Comparison of ENCODE assay signal across 9 cellular contexts in genomic region chr3:173938159-173938558, GRCh38.
DNase-seq lines count a peak whose midpoint lies in the region; ATAC-seq, FAIRE-seq and TF ChIP-seq lines count a peak whose summit lies in the region.
"Had no signal": no experiment of that assay in that cellular context is flagged by ENCODE, and none has a peak within 500 bp of the region (broad histone marks: within the 10 kb centered on the region; RNA-seq: fewer than 3 reads in every experiment).

No MANE protein-coding gene starts in this region.

- H3K4me3 Mint-ChIP-seq in mesothelial cell of epicardium = no peak overlapping the region
- no peak overlapping the region for H3K4me3 Mint-ChIP-seq in activated T-helper 1 cell treated with anti-CD3 and anti-CD28 coated beads, Interleukin-12 subunit alpha, Interleukin-12 subunit beta, Interleukin-2, Interleukin-4 antibody, amounts not matched to agents 30 ng/mL and 10 ng/mL and 1 ng/mL, durations not matched to agents 14 hours and 24 hours and 36 hours
- H3K4me3 Mint-ChIP-seq in CD8-positive, alpha-beta memory T cell = no peak overlapping the region

- DNase-seq in A549 (ENCODE audit: low read depth in 1 of 2, low spot score in 1 of 2) (peak in 1 of 2 experiments; percentile 35), H4 (ENCODE audit: low spot score) (peak; percentile 65), PC-9 (no peak), fibroblast of the aortic adventitia (ENCODE audit: low read depth) (peak; percentile 44), mesothelial cell of epicardium (ENCODE audit: low spot score in 2 of 2, unreplicated experiment in 2 of 2) (no peak), DMS114 treated with DMSO at 0.1 percent for 48 hours (lab: John Stamatoyannopoulos, UW; ENCODE audit: unreplicated experiment) (no peak)
- DNase-seq in activated T-helper 1 cell treated with anti-CD3 and anti-CD28 coated beads, Interleukin-12 subunit alpha, Interleukin-12 subunit beta, Interleukin-2, Interleukin-4 antibody, amounts not matched to agents 30 ng/mL and 10 ng/mL and 1 ng/mL, durations not matched to agents 14 hours and 24 hours and 36 hours (ENCODE audit: low spot score) = no peak
- DNase-seq in CD8-positive, alpha-beta memory T cell = no peak
- DNase-seq: left ventricle myocardium superior had no signal

- no peak for TF ChIP-seq POLR2A in A549 (IDR thresholded peaks at IDR 0.05; ENCODE audit: low read length)

- no peaks in the 10 kb centered on the region for H3K9me2 ChIP-seq in PC-9 (ENCODE audit: insufficient read depth)

- CTCF ChIA-PET in A549 (lab: Yijun Ruan, JAX) = no interaction called here
- CTCF ChIA-PET in PC-9 (lab: Charles Lee) = no interaction called here
- CTCF ChIA-PET in CD8-positive, alpha-beta memory T cell (lab: Charles Lee) = no interaction called here

- no peak overlapping the region for H3K27ac Mint-ChIP-seq in mesothelial cell of epicardium
- no peak overlapping the region for H3K27ac Mint-ChIP-seq in activated T-helper 1 cell treated with anti-CD3 and anti-CD28 coated beads, Interleukin-12 subunit alpha, Interleukin-12 subunit beta, Interleukin-2, Interleukin-4 antibody, amounts not matched to agents 30 ng/mL and 10 ng/mL and 1 ng/mL, durations not matched to agents 14 hours and 24 hours and 36 hours
- H3K27ac Mint-ChIP-seq in CD8-positive, alpha-beta memory T cell = no peak overlapping the region

- no peak for TF ChIP-seq RAD21 in A549 (conservative IDR thresholded peaks at IDR 0.05 in 1 of 2, IDR thresholded peaks at IDR 0.05 in 1 of 2)

- H3K4me1 Mint-ChIP-seq in mesothelial cell of epicardium = peaks cover 18% of the 10 kb centered on the region
- no peaks in the 10 kb centered on the region for H3K4me1 Mint-ChIP-seq in activated T-helper 1 cell treated with anti-CD3 and anti-CD28 coated beads, Interleukin-12 subunit alpha, Interleukin-12 subunit beta, Interleukin-2, Interleukin-4 antibody, amounts not matched to agents 30 ng/mL and 10 ng/mL and 1 ng/mL, durations not matched to agents 14 hours and 24 hours and 36 hours (ENCODE audit: low read depth)
- no peaks in the 10 kb centered on the region for H3K4me1 Mint-ChIP-seq in CD8-positive, alpha-beta memory T cell

- peak overlapping the region; percentile 27 to 33; a peak in 2 of 6 replicates for H3K27ac ChIP-seq in A549
- no peak overlapping the region for H3K27ac ChIP-seq in PC-9
- H3K27ac ChIP-seq in CD8-positive, alpha-beta memory T cell (ENCODE audit: low read depth, low read length) = no peak overlapping the region

- no peaks in the 10 kb centered on the region for H3K79me2 ChIP-seq in PC-9 (ENCODE audit: low read depth)

- ATAC-seq in A549 = peak in 1 of 2 experiments; percentile 53; a peak in 3 of 6 replicates
- ATAC-seq: left ventricle myocardium superior had no signal

- TF ChIP-seq CTCF in A549 (IDR thresholded peaks at IDR 0.05) (no peak), PC-9 (conservative IDR thresholded peaks at IDR 0.05) (no peak), fibroblast of the aortic adventitia (IDR thresholded peaks at IDR 0.05; ENCODE audit: insufficient read depth, low read length) (no peak), mesothelial cell of epicardium (IDR thresholded peaks at IDR 0.05; ENCODE audit: unreplicated experiment) (no peak)

- no peaks in the 10 kb centered on the region for H3K27me3 Mint-ChIP-seq in mesothelial cell of epicardium (ENCODE audit: low read depth)
- H3K27me3 Mint-ChIP-seq in activated T-helper 1 cell treated with anti-CD3 and anti-CD28 coated beads, Interleukin-12 subunit alpha, Interleukin-12 subunit beta, Interleukin-2, Interleukin-4 antibody, amounts not matched to agents 30 ng/mL and 10 ng/mL and 1 ng/mL, durations not matched to agents 14 hours and 24 hours and 36 hours (ENCODE audit: insufficient read depth) = no peaks in the 10 kb centered on the region
- no peaks in the 10 kb centered on the region for H3K27me3 Mint-ChIP-seq in CD8-positive, alpha-beta memory T cell

- intact Hi-C loops in PC-9 (cut with micrococcal nuclease; ENCODE audit: unreplicated experiment) = no loop called here
- intact Hi-C loops in activated T-helper 1 cell treated with anti-CD3 and anti-CD28 coated beads, Interleukin-12 subunit alpha, Interleukin-12 subunit beta, Interleukin-2, Interleukin-4 antibody, amounts not matched to agents 30 ng/mL and 10 ng/mL and 1 ng/mL, durations not matched to agents 14 hours and 24 hours and 36 hours (cut with micrococcal nuclease) = no loop called here

- FAIRE-seq in A549 (lab: Jason Lieb, UNC) = no peak

- H3K9me3 Mint-ChIP-seq in mesothelial cell of epicardium = no peaks in the 10 kb centered on the region
- H3K9me3 Mint-ChIP-seq in activated T-helper 1 cell treated with anti-CD3 and anti-CD28 coated beads, Interleukin-12 subunit alpha, Interleukin-12 subunit beta, Interleukin-2, Interleukin-4 antibody, amounts not matched to agents 30 ng/mL and 10 ng/mL and 1 ng/mL, durations not matched to agents 14 hours and 24 hours and 36 hours = no peaks in the 10 kb centered on the region
- peaks cover 0 to 4% (median 0%) of the 10 kb centered on the region in 5 donors for H3K9me3 Mint-ChIP-seq in CD8-positive, alpha-beta memory T cell

- TF ChIP-seq EP300 in A549 (IDR thresholded peaks at IDR 0.05) = no peak

- peak overlapping the region; percentile 29 for H2AFZ ChIP-seq in PC-9

- H3K9me3 ChIP-seq in A549 (no peaks in the 10 kb centered on the region), PC-9 (ENCODE audit: insufficient read depth, low read depth) (no peaks in the 10 kb centered on the region)
- H3K9me3 ChIP-seq in CD8-positive, alpha-beta memory T cell (ENCODE audit: low read length) = no peaks in the 10 kb centered on the region

- no peaks in the 10 kb centered on the region for H3K27me3 ChIP-seq in PC-9 (ENCODE audit: insufficient read depth, low read depth)
- no peaks in the 10 kb centered on the region for H3K27me3 ChIP-seq in CD8-positive, alpha-beta memory T cell (ENCODE audit: insufficient read depth, low read length, poor library complexity, severe bottlenecking)

- no TSS peak for BruUV-seq in PC-9 (replicated peaks; lab: Mats Ljungman, UMichigan)

- H3F3A ChIP-seq in PC-9 (ENCODE audit: insufficient read depth, low read depth) = no peaks in the 10 kb centered on the region

- no peak overlapping the region for H3K4me3 ChIP-seq in A549
- no peak overlapping the region for H3K4me3 ChIP-seq in PC-9
- H3K4me3 ChIP-seq in fibroblast of the aortic adventitia (ENCODE audit: low read depth, low read length) = no peak overlapping the region
- no peak overlapping the region for H3K4me3 ChIP-seq in CD8-positive, alpha-beta memory T cell (ENCODE audit: low read length)

- peak overlapping the region; percentile 28; the same call in 2 of the 3 replicates for H3K4me2 ChIP-seq in A549
- 0 out of 2 replicates have a peak overlapping the region, but pooled peaks have one; percentile 8 for H3K4me2 ChIP-seq in PC-9

- peaks cover 7% of the 10 kb centered on the region; the same call in 1 of the 3 replicates for H3K4me1 ChIP-seq in A549
- 0 out of 2 replicates have a peak, but pooled peaks cover 5% of the 10 kb centered on the region for H3K4me1 ChIP-seq in PC-9 (replicated peaks; ENCODE audit: insufficient read depth)
- H3K4me1 ChIP-seq in CD8-positive, alpha-beta memory T cell (ENCODE audit: insufficient read depth, low read length) = no peaks in the 10 kb centered on the region

- H4K20me1 ChIP-seq in PC-9 (ENCODE audit: insufficient read depth) = no peaks in the 10 kb centered on the region

- no peaks in the 10 kb centered on the region for H3K36me3 Mint-ChIP-seq in mesothelial cell of epicardium
- no peaks in the 10 kb centered on the region for H3K36me3 Mint-ChIP-seq in activated T-helper 1 cell treated with anti-CD3 and anti-CD28 coated beads, Interleukin-12 subunit alpha, Interleukin-12 subunit beta, Interleukin-2, Interleukin-4 antibody, amounts not matched to agents 30 ng/mL and 10 ng/mL and 1 ng/mL, durations not matched to agents 14 hours and 24 hours and 36 hours (ENCODE audit: low read depth)
- H3K36me3 Mint-ChIP-seq in CD8-positive, alpha-beta memory T cell = no peaks in the 10 kb centered on the region

- 27% methylated on average over 4 of the region's 4 CpGs for WGBS in A549 (ENCODE audit: missing lambda C conversion rate)

- H3K36me3 ChIP-seq in PC-9 (ENCODE audit: low read depth) = no peaks in the 10 kb centered on the region
- H3K36me3 ChIP-seq in CD8-positive, alpha-beta memory T cell (ENCODE audit: insufficient read depth, low read length) = no peaks in the 10 kb centered on the region

- POLR2A ChIA-PET in A549 (lab: Yijun Ruan, JAX) (no interaction called here), PC-9 (lab: Charles Lee; ENCODE audit: unreplicated experiment) (no interaction called here)
- POLR2A ChIA-PET in CD8-positive, alpha-beta memory T cell (lab: Charles Lee) = no interaction called here

TF ChIP-seq in A549, 52 proteins besides CTCF, POLR2A, EP300 and RAD21:
- TF ChIP-seq TP53 (CRISPR knock-in tag; IDR thresholded peaks at IDR 0.05) (no peak), MAFK (IDR thresholded peaks at IDR 0.05; ENCODE audit: partially characterized antibody) (peak; percentile 92), NFE2L2 (conservative IDR thresholded peaks at IDR 0.05; ENCODE audit: low read length) (peak; percentile 81), RCOR1 (IDR thresholded peaks at IDR 0.05; ENCODE audit: low read depth, low read length) (no peak), ZNF302 (CRISPR knock-in tag; IDR thresholded peaks at IDR 0.05) (no peak)
TF ChIP-seq in A549: peak in this region for 2.

Comparison
In these comparisons a context has a peak if more than half of its experiments do, and no peak if none do; other contexts are left out.
1. DNase-seq: peak in H4 (single experiment) and fibroblast of the aortic adventitia (single experiment); none in PC-9 (0 of 2), mesothelial cell of epicardium (0 of 2), activated T-helper 1 cell treated with anti-CD3 and anti-CD28 coated beads, Interleukin-12 subunit alpha, Interleukin-12 subunit beta, Interleukin-2, Interleukin-4 antibody, amounts not matched to agents 30 ng/mL and 10 ng/mL and 1 ng/mL, durations not matched to agents 14 hours and 24 hours and 36 hours (single experiment), DMS114 treated with DMSO at 0.1 percent for 48 hours (single experiment) and CD8-positive, alpha-beta memory T cell (0 of 5).
2. H3K27ac ChIP-seq: peak in A549 (2 of 2); none in PC-9 (single experiment) and CD8-positive, alpha-beta memory T cell (single experiment).